8 cellular contexts compared by ENCODE assay signal in the genomic region with DNA sequence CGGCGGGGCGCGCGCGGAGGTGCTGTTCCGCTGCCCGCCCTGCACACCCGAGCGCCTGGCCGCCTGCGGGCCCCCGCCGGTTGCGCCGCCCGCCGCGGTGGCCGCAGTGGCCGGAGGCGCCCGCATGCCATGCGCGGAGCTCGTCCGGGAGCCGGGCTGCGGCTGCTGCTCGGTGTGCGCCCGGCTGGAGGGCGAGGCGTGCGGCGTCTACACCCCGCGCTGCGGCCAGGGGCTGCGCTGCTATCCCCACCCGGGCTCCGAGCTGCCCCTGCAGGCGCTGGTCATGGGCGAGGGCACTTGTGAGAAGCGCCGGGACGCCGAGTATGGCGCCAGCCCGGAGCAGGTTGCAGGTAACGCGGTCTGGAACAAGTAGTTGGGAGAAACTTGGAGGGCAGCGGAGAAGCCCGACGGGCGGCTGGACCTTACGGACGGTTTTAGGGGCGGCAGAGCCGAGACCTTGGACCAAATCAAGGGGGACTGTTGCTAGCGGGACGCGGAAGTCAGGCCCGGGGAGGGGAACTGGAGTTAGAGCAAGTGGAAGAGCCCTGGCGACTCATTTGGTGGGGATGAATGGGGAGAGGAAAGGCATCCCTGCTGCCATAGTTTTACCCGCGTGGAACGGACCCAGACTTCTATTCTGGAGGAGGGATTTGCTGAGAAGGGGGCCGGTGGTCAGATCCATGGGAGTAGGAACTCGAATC. TPM values are rescaled to one million over a fixed set of nuclear protein-coding genes. Genes with fewer than 3 reads are reported as not detected.
A peak's percentile ranks its signal among the peaks of the same experiment; 100 is the strongest.
DNase-seq lines count a peak whose midpoint lies in the region; ATAC-seq and TF ChIP-seq lines count a peak whose summit lies in the region.

No MANE protein-coding gene starts in this region.

- no peak for DNase-seq in activated naive CD4-positive, alpha-beta T cell treated with anti-CD3 and anti-CD28 coated beads, Interleukin-2, amount 10 ng/mL, durations not matched to agents 7 days and 5 days
- no peak for DNase-seq in activated naive CD4-positive, alpha-beta T cell treated with anti-CD3 and anti-CD28 coated beads, Interleukin-2, amount 50 U/mL, for 16 hours
- DNase-seq in heart left ventricle (peak in 2 of 5 donors; percentile 37 to 63), retinal pigment epithelial cell (ENCODE audit: low read depth) (no peak), germinal center (ENCODE audit: low spot score) (no peak), Kasumi-1 (lab: John Stamatoyannopoulos, UW) (no peak), C1 segment of cervical spinal cord (lab: John Stamatoyannopoulos, UW) (no peak)

- TF ChIP-seq CTCF in VCaP (conservative IDR thresholded peaks at IDR 0.05): no peak
- no peak for TF ChIP-seq CTCF in heart left ventricle (IDR thresholded peaks at IDR 0.05)
- no peak for TF ChIP-seq CTCF in retinal pigment epithelial cell (conservative IDR thresholded peaks at IDR 0.05; ENCODE audit: low read depth, low read length)

- peak overlapping the region; percentile 83 for H3K27ac ChIP-seq in VCaP
- H3K27ac ChIP-seq in heart left ventricle: peak overlapping the region in 7 of 12 donors; percentile 8 to 66 (median 50)

- peaks cover 0 to 52% (median 27%) of the 10 kb centered on the region in 12 donors for H3K4me1 ChIP-seq in heart left ventricle

- H3K4me3 Mint-ChIP-seq in activated naive CD4-positive, alpha-beta T cell treated with anti-CD3 and anti-CD28 coated beads, Interleukin-2, amount 10 ng/mL, durations not matched to agents 7 days and 5 days: peak overlapping the region; percentile 79

- peaks cover 9% of the 10 kb centered on the region for H3K36me3 Mint-ChIP-seq in activated naive CD4-positive, alpha-beta T cell treated with anti-CD3 and anti-CD28 coated beads, Interleukin-2, amount 10 ng/mL, durations not matched to agents 7 days and 5 days

- H3K27me3 Mint-ChIP-seq in activated naive CD4-positive, alpha-beta T cell treated with anti-CD3 and anti-CD28 coated beads, Interleukin-2, amount 10 ng/mL, durations not matched to agents 7 days and 5 days: peaks cover 84% of the 10 kb centered on the region

- H3K4me3 ChIP-seq in heart left ventricle (peak overlapping the region; percentile 28 to 88 (median 66)), retinal pigment epithelial cell (ENCODE audit: low read length) (peak overlapping the region; percentile 40)

- H3K4me1 Mint-ChIP-seq in activated naive CD4-positive, alpha-beta T cell treated with anti-CD3 and anti-CD28 coated beads, Interleukin-2, amount 10 ng/mL, durations not matched to agents 7 days and 5 days: peaks cover 32% of the 10 kb centered on the region

- H3K27ac Mint-ChIP-seq in activated naive CD4-positive, alpha-beta T cell treated with anti-CD3 and anti-CD28 coated beads, Interleukin-2, amount 10 ng/mL, durations not matched to agents 7 days and 5 days: no peak overlapping the region

- 0 to 1% (median 0%) methylated on average over 20 to 70 of the region's 70 CpGs for WGBS in heart left ventricle, 4 donors

- TF ChIP-seq POLR2A in heart left ventricle (IDR thresholded peaks at IDR 0.05): no peak

- H3K9me3 ChIP-seq in heart left ventricle: no peaks in the 10 kb centered on the region

- CTCF ChIA-PET in activated naive CD4-positive, alpha-beta T cell treated with anti-CD3 and anti-CD28 coated beads, Interleukin-2, amount 10 ng/mL, durations not matched to agents 7 days and 5 days (lab: Charles Lee): no interaction called here

- intact Hi-C loops in heart left ventricle (cut with DNase I): loop anchor here in 2 of 10 donors (5.0 kb wide), 3 partner anchors 56 to 96 kb away; no protein-coding TSS in a partner anchor

- ATAC-seq in heart left ventricle: peak in 3 of 4 donors; percentile 29 to 51 (median 40)

- no peaks in the 10 kb centered on the region for H3K36me3 ChIP-seq in heart left ventricle

- peaks cover 0 to 28% (median 0%) of the 10 kb centered on the region in 9 donors for H3K27me3 ChIP-seq in heart left ventricle

- H3K9me3 Mint-ChIP-seq in activated naive CD4-positive, alpha-beta T cell treated with anti-CD3 and anti-CD28 coated beads, Interleukin-2, amount 10 ng/mL, durations not matched to agents 7 days and 5 days: no peaks in the 10 kb centered on the region

RNA-seq across cellular contexts. Expression of gene IGFBP2, which starts 0.5 kb away (rescaled TPM):
- 100 to 1,000 TPM in 6 of 9 donors, 10 to 100 TPM in 3; 57.2 to 326 (median 113) TPM for total RNA-seq in heart left ventricle
- 100 to 1,000 TPM in 1 of 2 donors, 10 to 100 TPM in 1; 90.7 to 172 TPM for polyA plus RNA-seq in heart left ventricle
